ENCODE assay signal across 12 cellular contexts in genomic region chr16:9138021-9138680, GRCh38. TPM values are rescaled to one million over a fixed set of nuclear protein-coding genes. Genes with fewer than 3 reads are reported as not detected.
DNase-seq lines count a peak whose midpoint lies in the region; ATAC-seq, FAIRE-seq and TF ChIP-seq lines count a peak whose summit lies in the region.
"Had no signal": no experiment of that assay in that cellular context is flagged by ENCODE, and none has a peak within 500 bp of the region (broad histone marks: within the 10 kb centered on the region; RNA-seq: fewer than 3 reads in every experiment).

No MANE protein-coding gene starts in this region.

- POLR2A ChIA-PET in HepG2 (lab: Yijun Ruan, JAX) = interaction anchor here (1.1 kb wide), 1 partner anchor 46 kb away, joined by 6 read pairs; the partner anchor contains the start of gene HAPSTR1

- intact Hi-C loops in HepG2 (cut with micrococcal nuclease; ENCODE audit: unreplicated experiment) = loop anchor here (5.0 to 10.0 kb wide), 4 partner anchors 203 to 563 kb away; no protein-coding TSS in a partner anchor
- intact Hi-C loops in right lobe of liver (cut with DNase I) = no loop called here
- intact Hi-C loops in posterior vena cava (cut with DNase I) = no loop called here

- H3K9me3 ChIP-seq in HepG2 (ENCODE audit: low read length) (no peaks in the 10 kb centered on the region), right lobe of liver (no peaks in the 10 kb centered on the region), gastroesophageal sphincter (no peaks in the 10 kb centered on the region)
- H3K9me3 ChIP-seq: A549, SJSA1 had no signal

- DNase-seq in HepG2 (ENCODE audit: low spot score) (no peak), right lobe of liver (no peak), posterior vena cava (ENCODE audit: low spot score) (peak; percentile 36), NCI-H446 (lab: John Stamatoyannopoulos, UW) (no peak), H4 (ENCODE audit: low spot score) (no peak)
- DNase-seq: GF-D8, NCI-H2081 treated with DMSO at 0.1 percent for 48 hours had no signal

- H4K20me1 ChIP-seq in HepG2 (ENCODE audit: insufficient read depth, low read length) = no peaks in the 10 kb centered on the region

- H3K27ac ChIP-seq in HepG2 (ENCODE audit: extremely low read length, insufficient read depth, low read length) = no peak overlapping the region
- H3K27ac ChIP-seq in right lobe of liver = no peak overlapping the region
- H3K27ac ChIP-seq in gastroesophageal sphincter = no peak overlapping the region
- H3K27ac ChIP-seq: SJSA1 had no signal

- no peaks in the 10 kb centered on the region for H3K36me3 ChIP-seq in HepG2 (replicated peaks in 1 of 2; ENCODE audit: control insufficient read depth in 1 of 2, insufficient read depth in 2 of 2, low read length in 2 of 2)
- no peaks in the 10 kb centered on the region for H3K36me3 ChIP-seq in right lobe of liver
- peaks cover 0 to 8% of the 10 kb centered on the region in 2 donors for H3K36me3 ChIP-seq in gastroesophageal sphincter
- H3K36me3 ChIP-seq: SJSA1 had no signal

- ATAC-seq in HepG2 (no peak; the same call in 2 of the 3 replicates), right lobe of liver (no peak), gastroesophageal sphincter (peak; percentile 5), GM18517 (IDR thresholded peaks at IDR 0.05; ENCODE audit: unreplicated experiment) (no peak)

- H3K4me3 ChIP-seq in HepG2 (replicated peaks in 1 of 3; ENCODE audit: insufficient read depth in 1 of 3, low read depth in 2 of 3, low read length in 3 of 3) = no peak overlapping the region
- H3K4me3 ChIP-seq in right lobe of liver = no peak overlapping the region
- H3K4me3 ChIP-seq in gastroesophageal sphincter = no peak overlapping the region
- H3K4me3 ChIP-seq: SJSA1 had no signal

- in situ Hi-C loops in HepG2 (cut with HindIII; ENCODE audit: extremely low pct_ligation_motif_present, low pct_unique_long_range_greater_than_20kb) = no loop called here

- FAIRE-seq in HepG2 (lab: Jason Lieb, UNC) = no peak
- FAIRE-seq: A549, H54 had no signal

- TF ChIP-seq CTCF in HepG2 (CRISPR knock-in tag; IDR thresholded peaks at IDR 0.05) = no peak
- no peak for TF ChIP-seq CTCF in right lobe of liver (IDR thresholded peaks at IDR 0.05)
- TF ChIP-seq CTCF in gastroesophageal sphincter (IDR thresholded peaks at IDR 0.05) = no peak

- no peak for TF ChIP-seq EP300 in HepG2 (IDR thresholded peaks at IDR 0.05; ENCODE audit: low read depth in 2 of 2, low read length in 2 of 2)
- TF ChIP-seq EP300 in HepG2 (CRISPR knock-in tag; IDR thresholded peaks at IDR 0.05; ENCODE audit: borderline replicate concordance) = no peak
- no peak for TF ChIP-seq EP300 in gastroesophageal sphincter (IDR thresholded peaks at IDR 0.05)

- TF ChIP-seq POLR2A in HepG2 (IDR thresholded peaks at IDR 0.05; ENCODE audit: insufficient read depth in 1 of 2, low read depth in 2 of 2, low read length in 2 of 2) (no peak), right lobe of liver (IDR thresholded peaks at IDR 0.05) (no peak), gastroesophageal sphincter (IDR thresholded peaks at IDR 0.05) (no peak)

- H3K27me3 ChIP-seq in HepG2 (ENCODE audit: control insufficient read depth in 1 of 2, insufficient read depth in 2 of 2, low read length in 2 of 2) (peaks cover 6 to 11% of the 10 kb centered on the region in 2 experiments; a peak in 3 of 5 replicates), right lobe of liver (no peaks in the 10 kb centered on the region), gastroesophageal sphincter (no peaks in the 10 kb centered on the region)
- H3K27me3 ChIP-seq: SJSA1 had no signal

- no peak overlapping the region for H3K9ac ChIP-seq in HepG2 (ENCODE audit: insufficient read depth, low read depth, low read length)

- no peak overlapping the region for H2AFZ ChIP-seq in HepG2 (ENCODE audit: low read length)

- WGBS in HepG2 (ENCODE audit: low lambda C conversion rate) = 52% methylated on average over 14 of the region's 14 CpGs
- 36% methylated on average over 7 of the region's 14 CpGs for WGBS in right lobe of liver (ENCODE audit: insufficient coverage, low coverage, low lambda C conversion rate, missing lambda C conversion rate)
- 70 to 76% methylated on average over 10 to 11 of the region's 14 CpGs for WGBS in gastroesophageal sphincter (ENCODE audit: low coverage in 1 of 2), 2 donors

- no peaks in the 10 kb centered on the region for H3K79me2 ChIP-seq in HepG2 (ENCODE audit: insufficient read depth, low read length)

- no peak for TF ChIP-seq RAD21 in HepG2 (CRISPR knock-in tag; IDR thresholded peaks at IDR 0.05)

- no TSS peak for BruUV-seq in HepG2 (replicated peaks; lab: Mats Ljungman, UMichigan)

- CTCF ChIA-PET in HepG2 (lab: Yijun Ruan, JAX; ENCODE audit: low intra/inter-chr PET ratio, low total read pairs) = interaction anchor here (1.2 to 1.5 kb wide), 2 partner anchors 87 to 120 kb away, joined by 3 to 4 read pairs; no protein-coding TSS in a partner anchor

- H3K4me1 ChIP-seq in HepG2 (ENCODE audit: insufficient read depth, low read length) = peaks cover 28% of the 10 kb centered on the region
- H3K4me1 ChIP-seq in right lobe of liver = peaks cover 0 to 9% (median 0%) of the 10 kb centered on the region in 4 donors
- H3K4me1 ChIP-seq in gastroesophageal sphincter = peaks cover 0 to 9% (median 0%) of the 10 kb centered on the region in 3 donors

- no peak overlapping the region for H3K4me2 ChIP-seq in HepG2 (ENCODE audit: low read depth, low read length)

TF ChIP-seq in HepG2, 621 proteins besides CTCF, POLR2A, EP300 and RAD21:
- TF ChIP-seq KLF16 (CRISPR knock-in tag; IDR thresholded peaks at IDR 0.05) = 0 out of 4 replicates have a peak, but pooled peaks of 1 of the 2 experiments have one; percentile 37
- 0 out of 2 replicates have a peak, but pooled peaks have one; percentile 38 for TF ChIP-seq ZNF253 (CRISPR knock-in tag; IDR thresholded peaks at IDR 0.05; ENCODE audit: borderline replicate concordance)
- no peak for TF ChIP-seq ZNF543 (CRISPR knock-in tag; IDR thresholded peaks at IDR 0.05)
- TF ChIP-seq ZNF260 (CRISPR knock-in tag; IDR thresholded peaks at IDR 0.05; ENCODE audit: borderline replicate concordance, low read depth) = 0 out of 2 replicates have a peak, but pooled peaks have one; percentile 7
- TF ChIP-seq KDM5B (CRISPR knock-in tag; IDR thresholded peaks at IDR 0.05; ENCODE audit: borderline replicate concordance) = 0 out of 2 replicates have a peak, but pooled peaks have one; percentile 27

RNA-seq across cellular contexts. Expression of gene HAPSTR1, which starts 46.7 kb away (rescaled TPM):
- total RNA-seq in HepG2 (2016; rRNA removed; fragmentation: Illumina TruSeq; extraction: Trizol) (83.2 and 98.4 TPM in 2 replicates), right lobe of liver (10 to 100 TPM; 23.6 to 34.8 (median 28.3) TPM), gastroesophageal sphincter (10 to 100 TPM; 58.9 to 78.3 (median 64.7) TPM), posterior vena cava (10 to 100 TPM; 63.9 to 65.7 TPM)
- 7.8 and 8.2 TPM in 2 replicates for total RNA-seq in HepG2 (2016; cell fraction: cytosol; rRNA removed; fragmentation: Illumina TruSeq; extraction: Trizol; ENCODE audit: low read depth)
- total RNA-seq in HepG2 (2016; cell fraction: insoluble cytoplasmic fraction; rRNA removed; fragmentation: Illumina TruSeq; extraction: Trizol) = 84.4 and 87.6 TPM in 2 replicates
- 37.9 and 42.3 TPM in 2 replicates for total RNA-seq in HepG2 (2016; cell fraction: membrane; rRNA removed; fragmentation: Illumina TruSeq; extraction: Trizol)
- total RNA-seq in HepG2 (2016; cell fraction: nucleus; rRNA removed; fragmentation: Illumina TruSeq; extraction: Trizol) = 61.0 and 71.2 TPM in 2 replicates
- 23.6 and 25.2 TPM in 2 replicates for polyA plus RNA-seq in HepG2 (2011; rRNA removed)
- polyA plus RNA-seq in HepG2 (2011; cell fraction: cytosol; rRNA removed) = 10.9 and 17.5 TPM in 2 replicates
- 18.7 and 24.1 TPM in 2 replicates for polyA plus RNA-seq in HepG2 (2011; cell fraction: nucleus; rRNA removed)
- polyA plus RNA-seq in HepG2 (2012) = 23.7 and 25.0 TPM in 2 replicates
- 2.8 and 3.6 TPM in 2 replicates for polyA plus RNA-seq in HepG2 (2016; cell fraction: cytosol; fragmentation: Illumina TruSeq; extraction: Trizol; ENCODE audit: low read depth)
- 37.1 and 37.6 TPM in 2 replicates for polyA plus RNA-seq in HepG2 (2016; cell fraction: insoluble cytoplasmic fraction; fragmentation: Illumina TruSeq; extraction: Trizol; ENCODE audit: low read depth)
- polyA plus RNA-seq in HepG2 (2016; cell fraction: membrane; fragmentation: Illumina TruSeq; extraction: Trizol; ENCODE audit: low read depth) = 13.0 and 13.5 TPM in 2 replicates
- 44.6 and 47.8 TPM in 2 replicates for polyA plus RNA-seq in HepG2 (2016; cell fraction: nucleus; fragmentation: Illumina TruSeq; extraction: Trizol; ENCODE audit: insufficient read depth, low read depth)
- 32.6 and 37.5 TPM in 2 replicates for polyA minus RNA-seq in HepG2 (2011; rRNA and poly(A)+ RNA removed; ENCODE audit: low replicate concordance)
- 34.0 and 41.8 TPM in 2 replicates for polyA minus RNA-seq in HepG2 (2011; cell fraction: cytosol; rRNA and poly(A)+ RNA removed)
- 81.2 and 89.8 TPM in 2 replicates for polyA minus RNA-seq in HepG2 (2011; cell fraction: nucleus; rRNA and poly(A)+ RNA removed)
- total RNA-seq in H4 (2014; rRNA removed; shearing (Covaris generic)) = 37.0 and 45.7 TPM in 2 replicates
